ENCODE assay signal across 22 cellular contexts in genomic region chr5:149012350-149012749, GRCh38. TPM values are rescaled to one million over a fixed set of nuclear protein-coding genes. Genes with fewer than 3 reads are reported as not detected.
"Had no signal": no experiment of that assay in that cellular context is flagged by ENCODE, and none has a peak within 500 bp of the region (broad histone marks: within the 10 kb centered on the region; RNA-seq: fewer than 3 reads in every experiment).

No MANE protein-coding gene starts in this region.

- H3K36me3 Mint-ChIP-seq: activated naive CD4-positive, alpha-beta T cell treated with anti-CD3 and anti-CD28 coated beads, Interleukin-2, amount 50 U/mL, for 72 hours; memory B cell; natural killer cell had no signal

- H3K4me1 ChIP-seq: gastroesophageal sphincter, testis, transverse colon had no signal

- ATAC-seq: activated CD4-positive, alpha-beta T cell treated with anti-CD3 and anti-CD28 coated beads for 36 hours; activated T-cell treated with anti-CD3 and anti-CD28 coated beads, Interleukin-2, amount 50 U/mL, for 72 hours; gastroesophageal sphincter; right cardiac atrium had no signal

- H3K36me3 ChIP-seq: gastroesophageal sphincter, transverse colon had no signal

- H3K9me3 ChIP-seq: gastroesophageal sphincter, testis, transverse colon had no signal

- H3K4me1 Mint-ChIP-seq: activated B cell treated with CpG ODN at 0.5 μM for 24 hours; activated CD4-positive, alpha-beta T cell treated with anti-CD3 and anti-CD28 coated beads for 36 hours; central memory CD8-positive, alpha-beta T cell; memory B cell had no signal

- H3K27ac Mint-ChIP-seq: activated B cell treated with CpG ODN at 0.5 μM for 24 hours; activated CD4-positive, alpha-beta T cell treated with anti-CD3 and anti-CD28 coated beads for 36 hours; activated naive CD4-positive, alpha-beta T cell treated with anti-CD3 and anti-CD28 coated beads, Interleukin-2, amount 50 U/mL, for 72 hours; activated T-cell treated with anti-CD3 and anti-CD28 coated beads, Interleukin-2, amount 50 U/mL, for 72 hours; memory B cell; natural killer cell had no signal

- H3K9me3 Mint-ChIP-seq: activated B cell treated with CpG ODN at 0.5 μM for 24 hours; activated T-cell treated with anti-CD3 and anti-CD28 coated beads, Interleukin-2, amount 50 U/mL, for 72 hours; central memory CD8-positive, alpha-beta T cell; memory B cell; natural killer cell had no signal

- H3K27ac ChIP-seq: gastroesophageal sphincter, testis, transverse colon had no signal

- H3K4me3 ChIP-seq: gastroesophageal sphincter, testis, transverse colon had no signal

- H3K27me3 Mint-ChIP-seq: activated B cell treated with CpG ODN at 0.5 μM for 24 hours; activated CD4-positive, alpha-beta T cell treated with anti-CD3 and anti-CD28 coated beads for 36 hours; central memory CD8-positive, alpha-beta T cell had no signal

- H3K27me3 ChIP-seq: gastroesophageal sphincter, testis, transverse colon had no signal

- H3K4me3 Mint-ChIP-seq: activated B cell treated with CpG ODN at 0.5 μM for 24 hours; activated CD4-positive, alpha-beta T cell treated with anti-CD3 and anti-CD28 coated beads for 36 hours; activated T-cell treated with anti-CD3 and anti-CD28 coated beads, Interleukin-2, amount 50 U/mL, for 72 hours; central memory CD8-positive, alpha-beta T cell; memory B cell; natural killer cell had no signal

- DNase-seq: activated B cell treated with CpG ODN at 0.5 μM for 24 hours; activated CD4-positive, alpha-beta T cell treated with anti-CD3 and anti-CD28 coated beads for 36 hours; activated CD4-positive, alpha-beta T cell treated with anti-CD3 and anti-CD28 coated beads, Interleukin-2, amount 50 U/mL, for 4 hours; activated naive CD4-positive, alpha-beta T cell; activated T-cell treated with anti-CD3 and anti-CD28 coated beads for 4 hours; activated T-cell treated with anti-CD3 and anti-CD28 coated beads, Interleukin-2, amount 50 U/mL, for 72 hours; dermis blood vessel endothelial cell; effector CD4-positive, alpha-beta T cell; hippocampal formation; natural killer cell; posterior cingulate gyrus; right cardiac atrium; stimulated activated CD4-positive, alpha-beta T cell treated with anti-CD3 and anti-CD28 coated beads, Interleukin-15, amount 100 ng/mL, for 24 hours; stimulated activated CD4-positive, alpha-beta T cell treated with anti-CD3 and anti-CD28 coated beads, Interleukin-2, amount 100 ng/mL, for 24 hours; stimulated activated naive CD4-positive, alpha-beta T cell; T-helper 2 cell; testis; transverse colon had no signal

RNA-seq across cellular contexts. Expression of gene SH3TC2, which starts 50.5 kb away (rescaled TPM):
- total RNA-seq: activated B cell treated with CpG ODN at 0.5 μM for 24 hours; activated CD4-positive, alpha-beta T cell treated with anti-CD3 and anti-CD28 coated beads for 36 hours; activated naive CD4-positive, alpha-beta T cell treated with anti-CD3 and anti-CD28 coated beads, Interleukin-2, amount 50 U/mL, for 72 hours had no signal
